ENCODE assay signal across 24 cellular contexts in genomic region chr6:45476341-45476740, GRCh38.
"Had no signal": no experiment of that assay in that cellular context is flagged by ENCODE, and none has a peak within 500 bp of the region (broad histone marks: within the 10 kb centered on the region; RNA-seq: fewer than 3 reads in every experiment).

No MANE protein-coding gene starts in this region.

- FAIRE-seq: astrocyte, frontal cortex had no signal

- H3K4me3 Mint-ChIP-seq: activated B cell treated with CpG ODN at 0.5 μM for 24 hours; activated CD4-positive, alpha-beta T cell treated with anti-CD3 and anti-CD28 coated beads for 36 hours; activated naive CD4-positive, alpha-beta T cell treated with anti-CD3 and anti-CD28 coated beads, Interleukin-2, amount 50 U/mL, for 24 hours; activated T-helper 1 cell treated with anti-CD3 and anti-CD28 coated beads, Interleukin-12 subunit alpha, Interleukin-12 subunit beta, Interleukin-2, Interleukin-4 antibody, amounts not matched to agents 30 ng/mL and 10 ng/mL and 1 ng/mL, durations not matched to agents 14 hours and 24 hours and 36 hours; central memory CD8-positive, alpha-beta T cell; naive thymus-derived CD8-positive, alpha-beta T cell; T-helper 1 cell treated with Interleukin-12 subunit alpha and Interleukin-12 subunit beta and Interleukin-4 antibody, amounts not matched to agents 30 μg/mL and 1 μg/mL, for 36 hours had no signal

- H3K9me3 Mint-ChIP-seq: activated B cell treated with CpG ODN at 0.5 μM for 24 hours; activated naive CD4-positive, alpha-beta T cell treated with anti-CD3 and anti-CD28 coated beads, Interleukin-2, amount 50 U/mL, for 24 hours; activated T-helper 1 cell treated with anti-CD3 and anti-CD28 coated beads, Interleukin-12 subunit alpha, Interleukin-12 subunit beta, Interleukin-2, Interleukin-4 antibody, amounts not matched to agents 30 ng/mL and 10 ng/mL and 1 ng/mL, durations not matched to agents 14 hours and 24 hours and 36 hours; central memory CD8-positive, alpha-beta T cell; naive thymus-derived CD8-positive, alpha-beta T cell; T-helper 1 cell treated with Interleukin-12 subunit alpha and Interleukin-12 subunit beta and Interleukin-4 antibody, amounts not matched to agents 30 μg/mL and 1 μg/mL, for 36 hours had no signal

- H3K27ac ChIP-seq: adrenal gland, colonic mucosa, esophagus muscularis mucosa, lower lobe of right lung, ovary, psoas muscle, stomach, thoracic aorta, upper lobe of left lung had no signal

- H3K27me3 Mint-ChIP-seq: activated B cell treated with CpG ODN at 0.5 μM for 24 hours; activated CD4-positive, alpha-beta T cell treated with anti-CD3 and anti-CD28 coated beads for 36 hours; activated naive CD4-positive, alpha-beta T cell treated with anti-CD3 and anti-CD28 coated beads, Interleukin-2, amount 50 U/mL, for 24 hours; central memory CD8-positive, alpha-beta T cell; naive thymus-derived CD8-positive, alpha-beta T cell had no signal

- H3K36me3 Mint-ChIP-seq: activated naive CD4-positive, alpha-beta T cell treated with anti-CD3 and anti-CD28 coated beads, Interleukin-2, amount 50 U/mL, for 24 hours had no signal

- DNase-seq: activated B cell treated with CpG ODN at 0.5 μM for 24 hours; activated CD4-positive, alpha-beta T cell treated with anti-CD3 and anti-CD28 coated beads for 36 hours; activated CD4-positive, alpha-beta T cell treated with anti-CD3 and anti-CD28 coated beads, Interleukin-2, amount 50 U/mL, for 48 hours; activated gamma-delta T cell; adrenal gland; colonic mucosa; islet precursor cell; lower lobe of right lung; naive thymus-derived CD8-positive, alpha-beta T cell; ovary; psoas muscle; right cardiac atrium; stimulated activated CD4-positive, alpha-beta T cell treated with anti-CD3 and anti-CD28 coated beads, Interleukin-4, amount 100 ng/mL, for 4 hours; stomach; T1000; upper lobe of left lung had no signal

- H3K27ac Mint-ChIP-seq: activated B cell treated with CpG ODN at 0.5 μM for 24 hours; activated CD4-positive, alpha-beta T cell treated with anti-CD3 and anti-CD28 coated beads for 36 hours; activated naive CD4-positive, alpha-beta T cell treated with anti-CD3 and anti-CD28 coated beads, Interleukin-2, amount 50 U/mL, for 24 hours; activated T-helper 1 cell treated with anti-CD3 and anti-CD28 coated beads, Interleukin-12 subunit alpha, Interleukin-12 subunit beta, Interleukin-2, Interleukin-4 antibody, amounts not matched to agents 30 ng/mL and 10 ng/mL and 1 ng/mL, durations not matched to agents 14 hours and 24 hours and 36 hours; T-helper 1 cell treated with Interleukin-12 subunit alpha and Interleukin-12 subunit beta and Interleukin-4 antibody, amounts not matched to agents 30 μg/mL and 1 μg/mL, for 36 hours had no signal
